2 cellular contexts compared by ENCODE assay signal in the genomic region with DNA sequence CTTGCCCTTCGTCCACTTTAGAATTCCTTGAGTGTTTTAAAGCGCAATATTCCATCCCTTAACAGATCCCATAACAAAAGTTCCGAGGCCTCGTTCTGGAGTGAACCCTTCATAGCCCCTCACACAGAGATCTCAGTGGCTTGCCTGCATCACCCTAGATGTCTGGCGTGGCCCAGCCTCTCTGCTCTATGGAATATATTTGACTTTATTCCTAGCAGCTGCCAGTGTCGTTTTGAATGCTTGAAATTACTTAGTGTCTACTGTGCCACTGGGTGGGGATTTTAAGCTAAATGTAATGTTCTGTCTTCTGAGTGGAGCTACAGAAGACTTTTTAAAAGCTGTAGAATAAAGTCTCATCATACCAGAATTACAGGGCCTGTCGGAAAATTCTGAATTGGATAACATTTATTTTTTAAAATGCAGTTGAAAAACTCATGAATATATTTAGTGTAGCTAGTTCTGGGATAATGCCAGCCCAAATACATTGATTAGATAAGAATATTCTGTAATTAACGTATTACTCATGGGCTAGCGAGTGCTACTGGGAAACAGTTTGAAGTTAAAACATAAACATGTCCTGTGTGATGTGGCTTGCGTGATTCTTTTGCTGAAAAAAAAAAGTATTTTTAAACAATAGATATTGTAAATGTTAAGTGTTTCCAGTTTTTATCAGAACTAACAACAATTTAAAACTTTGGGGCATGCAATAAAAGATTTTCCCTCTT.
TF ChIP-seq lines count a peak whose summit lies in the region.

No MANE protein-coding gene starts in this region.

TF ChIP-seq in SK-N-SH treated with all-trans-retinoic acid at 6 μM for 48 hours, 23 proteins besides CTCF, POLR2A, EP300 and RAD21 (continued from another document):
- TF ChIP-seq PPARA (CRISPR knock-in tag; IDR thresholded peaks at IDR 0.05; ENCODE audit: borderline replicate concordance) (no peak), ARNTL (CRISPR knock-in tag; IDR thresholded peaks at IDR 0.05; ENCODE audit: borderline replicate concordance, low read depth) (no peak), RARB (CRISPR knock-in tag; IDR thresholded peaks at IDR 0.05) (no peak), BACH2 (CRISPR knock-in tag; IDR thresholded peaks at IDR 0.05; ENCODE audit: borderline replicate concordance) (no peak), OSR1 (CRISPR knock-in tag; IDR thresholded peaks at IDR 0.05) (no peak), TCF4 (CRISPR knock-in tag; IDR thresholded peaks at IDR 0.05; ENCODE audit: borderline replicate concordance) (no peak), TOX (CRISPR knock-in tag; IDR thresholded peaks at IDR 0.05; ENCODE audit: borderline replicate concordance) (no peak), ESRRG (CRISPR knock-in tag; IDR thresholded peaks at IDR 0.05) (no peak), ZNF70 (CRISPR knock-in tag; IDR thresholded peaks at IDR 0.05) (no peak), ISL1 (CRISPR knock-in tag; IDR thresholded peaks at IDR 0.05) (no peak)
- TF ChIP-seq, protein P1, sequence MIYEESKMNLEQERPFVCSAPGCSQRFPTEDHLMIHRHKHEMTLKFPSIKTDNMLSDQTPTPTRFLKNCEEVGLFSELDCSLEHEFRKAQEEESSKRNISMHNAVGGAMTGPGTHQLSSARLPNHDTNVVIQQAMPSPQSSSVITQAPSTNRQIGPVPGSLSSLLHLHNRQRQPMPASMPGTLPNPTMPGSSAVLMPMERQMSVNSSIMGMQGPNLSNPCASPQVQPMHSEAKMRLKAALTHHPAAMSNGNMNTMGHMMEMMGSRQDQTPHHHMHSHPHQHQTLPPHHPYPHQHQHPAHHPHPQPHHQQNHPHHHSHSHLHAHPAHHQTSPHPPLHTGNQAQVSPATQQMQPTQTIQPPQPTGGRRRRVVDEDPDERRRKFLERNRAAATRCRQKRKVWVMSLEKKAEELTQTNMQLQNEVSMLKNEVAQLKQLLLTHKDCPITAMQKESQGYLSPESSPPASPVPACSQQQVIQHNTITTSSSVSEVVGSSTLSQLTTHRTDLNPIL (CRISPR knock-in tag; IDR thresholded peaks at IDR 0.05; ENCODE audit: low read depth), result no peak
- TF ChIP-seq, protein P2, sequence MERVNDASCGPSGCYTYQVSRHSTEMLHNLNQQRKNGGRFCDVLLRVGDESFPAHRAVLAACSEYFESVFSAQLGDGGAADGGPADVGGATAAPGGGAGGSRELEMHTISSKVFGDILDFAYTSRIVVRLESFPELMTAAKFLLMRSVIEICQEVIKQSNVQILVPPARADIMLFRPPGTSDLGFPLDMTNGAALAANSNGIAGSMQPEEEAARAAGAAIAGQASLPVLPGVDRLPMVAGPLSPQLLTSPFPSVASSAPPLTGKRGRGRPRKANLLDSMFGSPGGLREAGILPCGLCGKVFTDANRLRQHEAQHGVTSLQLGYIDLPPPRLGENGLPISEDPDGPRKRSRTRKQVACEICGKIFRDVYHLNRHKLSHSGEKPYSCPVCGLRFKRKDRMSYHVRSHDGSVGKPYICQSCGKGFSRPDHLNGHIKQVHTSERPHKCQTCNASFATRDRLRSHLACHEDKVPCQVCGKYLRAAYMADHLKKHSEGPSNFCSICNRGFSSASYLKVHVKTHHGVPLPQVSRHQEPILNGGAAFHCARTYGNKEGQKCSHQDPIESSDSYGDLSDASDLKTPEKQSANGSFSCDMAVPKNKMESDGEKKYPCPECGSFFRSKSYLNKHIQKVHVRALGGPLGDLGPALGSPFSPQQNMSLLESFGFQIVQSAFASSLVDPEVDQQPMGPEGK (CRISPR knock-in tag; IDR thresholded peaks at IDR 0.05; ENCODE audit: borderline replicate concordance), result no peak
TF ChIP-seq in SK-N-SH treated with all-trans-retinoic acid at 6 μM for 48 hours: peak in this region for 0.

TF ChIP-seq in SK-N-SH, 30 proteins besides CTCF, POLR2A, EP300 and RAD21 (continued from another document):
- TF ChIP-seq, protein P3, sequence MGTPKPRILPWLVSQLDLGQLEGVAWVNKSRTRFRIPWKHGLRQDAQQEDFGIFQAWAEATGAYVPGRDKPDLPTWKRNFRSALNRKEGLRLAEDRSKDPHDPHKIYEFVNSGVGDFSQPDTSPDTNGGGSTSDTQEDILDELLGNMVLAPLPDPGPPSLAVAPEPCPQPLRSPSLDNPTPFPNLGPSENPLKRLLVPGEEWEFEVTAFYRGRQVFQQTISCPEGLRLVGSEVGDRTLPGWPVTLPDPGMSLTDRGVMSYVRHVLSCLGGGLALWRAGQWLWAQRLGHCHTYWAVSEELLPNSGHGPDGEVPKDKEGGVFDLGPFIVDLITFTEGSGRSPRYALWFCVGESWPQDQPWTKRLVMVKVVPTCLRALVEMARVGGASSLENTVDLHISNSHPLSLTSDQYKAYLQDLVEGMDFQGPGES (IDR thresholded peaks at IDR 0.05; ENCODE audit: low read depth, low read length), result no peak
- TF ChIP-seq GATA2 (CRISPR knock-in tag; IDR thresholded peaks at IDR 0.05) (no peak), POLR2AphosphoS5 (IDR thresholded peaks at IDR 0.05; ENCODE audit: low read depth, low read length) (no peak), GABPA (IDR thresholded peaks at IDR 0.05; ENCODE audit: low read depth) (no peak), FOXM1 (IDR thresholded peaks at IDR 0.05; ENCODE audit: low read depth) (no peak), NFIC (IDR thresholded peaks at IDR 0.05; ENCODE audit: borderline replicate concordance) (no peak)
